In genomic region chr12:54398995-54399793, GRCh38 we compare ENCODE assay signal across 8 cellular contexts. TPM values are rescaled to one million over a fixed set of nuclear protein-coding genes. Genes with fewer than 3 reads are reported as not detected.
DNase-seq lines count a peak whose midpoint lies in the region; ATAC-seq and TF ChIP-seq lines count a peak whose summit lies in the region.

No MANE protein-coding gene starts in this region.

- no peaks in the 10 kb centered on the region for H3K27me3 ChIP-seq in breast epithelium
- no peaks in the 10 kb centered on the region for H3K27me3 ChIP-seq in kidney epithelial cell (ENCODE audit: control insufficient read depth, insufficient read depth, low read length)

- H3K36me3 ChIP-seq in breast epithelium (no peaks in the 10 kb centered on the region), kidney epithelial cell (ENCODE audit: control insufficient read depth, insufficient read depth, low read length) (peaks cover 9% of the 10 kb centered on the region)

- TF ChIP-seq POLR2A in breast epithelium (IDR thresholded peaks at IDR 0.05), result no peak

- peak; percentile 99 for TF ChIP-seq CTCF in GM12865 (IDR thresholded peaks at IDR 0.05; ENCODE audit: insufficient read depth, low read depth, low read length, missing control alignments)
- TF ChIP-seq CTCF in WI38 (IDR thresholded peaks at IDR 0.05; ENCODE audit: low read depth, low read length), result peak; percentile 99
- TF ChIP-seq CTCF in breast epithelium (IDR thresholded peaks at IDR 0.05), result peak; percentile 92 to 98 (median 97)
- peak; percentile 100 for TF ChIP-seq CTCF in kidney epithelial cell (IDR thresholded peaks at IDR 0.05; ENCODE audit: insufficient read depth, low read length, poor library complexity, severe bottlenecking)

- peak; percentile 83 for DNase-seq in GM12865 (ENCODE audit: low read depth)
- DNase-seq in NCI-H2171 treated with DMSO at 0.1 percent for 48 hours (lab: John Stamatoyannopoulos, UW), result peak; percentile 83
- peak; percentile 81 to 91 for DNase-seq in breast epithelium (ENCODE audit: low spot score in 2 of 2)
- no peak for DNase-seq in kidney epithelial cell (ENCODE audit: low read depth)
- DNase-seq in stimulated activated CD4-positive, alpha-beta T cell treated with anti-CD3 and anti-CD28 coated beads, Interleukin-1b, Interleukin-23, amount 100 ng/mL, for 48 hours, result peak; percentile 84

- intact Hi-C loops in breast epithelium (cut with DNase I; ENCODE audit: low total_unique reads), result no loop called here

- no peaks in the 10 kb centered on the region for H3K9me3 ChIP-seq in breast epithelium

- H3K27ac ChIP-seq in breast epithelium, result no peak overlapping the region

- H3K4me1 ChIP-seq in breast epithelium, result no peaks in the 10 kb centered on the region

- H3K4me3 ChIP-seq in GM12865 (ENCODE audit: low read depth, low read length) (no peak overlapping the region), WI38 (ENCODE audit: low read depth, low read length) (no peak overlapping the region), breast epithelium (no peak overlapping the region), kidney epithelial cell (ENCODE audit: low read depth, low read length) (no peak overlapping the region)

- ATAC-seq in HG02852 (IDR thresholded peaks at IDR 0.05; ENCODE audit: unreplicated experiment) (peak; percentile 81), GM18517 (IDR thresholded peaks at IDR 0.05; ENCODE audit: unreplicated experiment) (no peak)

RNA-seq across cellular contexts. Expression of gene ZNF385A, which starts 14.7 kb away (rescaled TPM):
- total RNA-seq in breast epithelium, result 10 to 100 TPM in 2 of 3 donors, 1 to 10 TPM in 1; 8.9 to 18.4 (median 10.5) TPM
- 5.6 and 11.6 TPM in 2 replicates for total RNA-seq in kidney epithelial cell

RNA-seq across cellular contexts. Expression of gene ITGA5, which starts 19.9 kb away (rescaled TPM):
- total RNA-seq in breast epithelium (100 to 1,000 TPM in 1 of 3 donors, 10 to 100 TPM in 2; 30.4 to 135 (median 81.9) TPM), kidney epithelial cell (109 and 120 TPM in 2 replicates)

RNA-seq across cellular contexts. Expression of gene GPR84, which starts 34.9 kb away (rescaled TPM):
- total RNA-seq in breast epithelium, result under 1 TPM in 1 of 3 donors, not detected in 2; 0.44 TPM
- total RNA-seq in kidney epithelial cell, result not detected in 2 replicates
